Comparison of ENCODE assay signal across 8 cellular contexts in the genomic region with DNA sequence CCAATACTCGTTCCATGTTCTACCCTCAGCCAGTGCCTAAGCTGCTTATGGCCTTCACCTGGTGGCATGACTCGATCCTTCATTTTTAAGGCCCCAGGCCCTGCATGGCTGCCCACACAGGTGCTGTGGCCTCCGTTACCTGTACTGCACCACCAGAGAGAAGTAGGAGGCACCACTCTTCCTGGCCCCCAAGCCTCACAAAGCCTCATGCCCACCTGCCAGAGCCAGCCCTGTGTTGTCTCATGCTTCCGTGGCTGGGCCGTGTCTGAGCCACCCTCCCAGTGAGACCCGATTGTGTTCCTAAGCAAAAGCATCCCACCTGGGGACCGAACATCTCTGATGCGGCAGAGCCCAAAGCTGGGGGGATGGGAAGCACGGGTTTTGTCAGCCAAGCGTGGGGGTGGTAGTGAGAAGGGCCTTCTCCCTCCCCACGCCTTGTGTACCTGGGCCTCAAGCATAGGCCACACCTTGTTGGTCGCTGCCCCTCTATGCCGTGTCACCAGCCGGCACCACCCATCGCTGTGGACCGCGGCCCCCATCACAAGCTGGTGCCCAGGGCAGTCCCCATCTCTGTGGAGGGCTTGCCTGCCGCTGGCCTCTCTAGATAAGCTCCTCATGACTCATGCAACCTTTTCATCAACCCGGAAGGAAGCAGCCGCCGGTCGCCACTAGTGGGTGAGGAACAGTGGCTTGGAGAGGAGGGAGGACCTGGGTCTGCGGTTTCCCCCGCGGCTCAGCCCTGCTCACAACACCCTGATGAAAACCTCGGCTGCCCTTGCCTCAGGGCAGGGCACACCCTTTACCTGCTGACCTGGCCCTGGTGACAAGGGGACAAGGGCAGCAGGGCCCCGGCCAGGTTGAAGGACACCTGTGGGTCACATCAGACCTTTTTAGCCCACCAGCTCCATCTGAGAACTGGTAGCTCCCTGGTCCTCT. TPM values are rescaled to one million over a fixed set of nuclear protein-coding genes. Genes with fewer than 3 reads are reported as not detected.
DNase-seq lines count a peak whose midpoint lies in the region; ATAC-seq and TF ChIP-seq lines count a peak whose summit lies in the region.

No MANE protein-coding gene starts in this region.

- H3K27ac Mint-ChIP-seq in IgD-negative memory B cell: peak overlapping the region; percentile 94 to 97 (median 96)

- H3K9me3 ChIP-seq in ascending aorta: no peaks in the 10 kb centered on the region

- no peaks in the 10 kb centered on the region for H3K9me3 Mint-ChIP-seq in IgD-negative memory B cell

- intact Hi-C loops in ascending aorta (cut with DNase I): loop anchor here (2.0 to 10.0 kb wide), 7 partner anchors 113 to 1163 kb away; a partner anchor contains a TSS

- peaks cover 37 to 48% (median 41%) of the 10 kb centered on the region in 3 donors for H3K4me1 Mint-ChIP-seq in IgD-negative memory B cell

- DNase-seq in DMS153 treated with DMSO at 0.1 percent for 48 hours (lab: John Stamatoyannopoulos, UW; ENCODE audit: unreplicated experiment) (peak; percentile 78), T-helper 9 cell (peak; percentile 83), ascending aorta (ENCODE audit: low spot score in 2 of 2) (peak; percentile 83 to 90), kidney tubule cell (ENCODE audit: low spot score) (peak; percentile 94), middle frontal gyrus (ENCODE audit: extremely low spot score, low spot score) (no peak)
- DNase-seq in stimulated activated CD4-positive, alpha-beta T cell treated with anti-CD3 and anti-CD28 coated beads, Interleukin-4, amount 100 ng/mL, for 1 hour: peak; percentile 84

- peak overlapping the region; percentile 54 to 78 for H3K27ac ChIP-seq in ascending aorta

- no peaks in the 10 kb centered on the region for H3K27me3 ChIP-seq in ascending aorta

- peak overlapping the region; percentile 86 to 98 (median 96) for H3K4me3 Mint-ChIP-seq in IgD-negative memory B cell

- H3K27me3 Mint-ChIP-seq in IgD-negative memory B cell: no peaks in the 10 kb centered on the region

- no peak for TF ChIP-seq CTCF in ascending aorta (IDR thresholded peaks at IDR 0.05)

- H3K4me3 ChIP-seq in ascending aorta: peak overlapping the region; percentile 71 to 85

- peak; percentile 25 for ATAC-seq in GM21423 (IDR thresholded peaks at IDR 0.05; ENCODE audit: unreplicated experiment)

- peaks cover 20 to 35% of the 10 kb centered on the region in 2 donors for H3K4me1 ChIP-seq in ascending aorta

- H3K36me3 Mint-ChIP-seq in IgD-negative memory B cell: peaks cover 6% of the 10 kb centered on the region

- no peaks in the 10 kb centered on the region for H3K36me3 ChIP-seq in ascending aorta

RNA-seq across cellular contexts. Expression of a gene that starts 2.7 kb away (rescaled TPM):
- 22.6 TPM for polyA plus RNA-seq in IgD-negative memory B cell
- 196 TPM for total RNA-seq in ascending aorta

RNA-seq across cellular contexts. Expression of a gene that starts 5.4 kb away (rescaled TPM):
- 23.4 TPM for polyA plus RNA-seq in IgD-negative memory B cell
- 72.3 TPM for total RNA-seq in ascending aorta

RNA-seq across cellular contexts. Expression of a gene that starts 7.7 kb away (rescaled TPM):
- polyA plus RNA-seq in IgD-negative memory B cell: 18.4 TPM
- total RNA-seq in ascending aorta: 14.4 TPM

RNA-seq across cellular contexts. Expression of a gene that starts 21.0 kb away (rescaled TPM):
- 18.2 TPM for polyA plus RNA-seq in IgD-negative memory B cell
- total RNA-seq in ascending aorta: 27.8 TPM

RNA-seq across cellular contexts. Expression of a gene that starts 59.7 kb away (rescaled TPM):
- polyA plus RNA-seq in IgD-negative memory B cell: not detected
- not detected for total RNA-seq in ascending aorta
